Comparison of ENCODE assay signal across 9 cellular contexts in genomic region chr9:131674425-131675421, GRCh38.
A peak's percentile ranks its signal among the peaks of the same experiment; 100 is the strongest.
DNase-seq lines count a peak whose midpoint lies in the region; ATAC-seq, FAIRE-seq and TF ChIP-seq lines count a peak whose summit lies in the region.
"Had no signal": no experiment of that assay in that cellular context is flagged by ENCODE, and none has a peak within 500 bp of the region (broad histone marks: within the 10 kb centered on the region; RNA-seq: fewer than 3 reads in every experiment).

No MANE protein-coding gene starts in this region.

- H2AK5ac ChIP-seq in H1 (ENCODE audit: low read depth, low read length): no peak overlapping the region; the same call in 1 of the 2 replicates

- POLR2A ChIA-PET in CD4-positive, alpha-beta T cell (lab: Charles Lee): interaction anchor here (0.6 to 5.8 kb wide), 6 partner anchors 14 to 70 kb away, joined by 3 to 43 read pairs (median 8); no protein-coding TSS in a partner anchor
- POLR2A ChIA-PET in H1 (lab: Charles Lee; ENCODE audit: partially characterized antibody): interaction anchor here (0.6 to 1.7 kb wide), 7 partner anchors 10 to 112 kb away, joined by 3 to 4 read pairs (median 4); no protein-coding TSS in a partner anchor

- no peak overlapping the region; the same call in none of the 2 replicates for H4K8ac ChIP-seq in H1 (ENCODE audit: extremely low read depth, insufficient read depth, low read length)

- intact Hi-C loops in CD4-positive, alpha-beta T cell (cut with DNase I, micrococcal nuclease): loop anchor here in 1 of 2 experiments (5.0 kb wide), 2 partner anchors 63 to 82 kb away; no protein-coding TSS in a partner anchor

- TF ChIP-seq CTCF in CD4-positive, alpha-beta T cell (IDR thresholded peaks at IDR 0.05): no peak
- TF ChIP-seq CTCF in H1 (IDR thresholded peaks at IDR 0.05; ENCODE audit: control extremely low read depth in 1 of 3, insufficient read depth in 1 of 3, low read depth in 1 of 3, low read length in 3 of 3): no peak
- TF ChIP-seq CTCF in progenitor cell of endocrine pancreas (IDR thresholded peaks at IDR 0.05; ENCODE audit: unreplicated experiment): no peak

- no peak overlapping the region for H2AFZ ChIP-seq in H1 (ENCODE audit: low read length)

- H3K14ac ChIP-seq in H1 (ENCODE audit: insufficient read length): no peak overlapping the region

- peak overlapping the region; percentile 4; the same call in 1 of the 2 replicates for H3K18ac ChIP-seq in H1 (ENCODE audit: extremely low read depth, low read length)

- H3K4me2 ChIP-seq in H1 (ENCODE audit: insufficient read depth in 1 of 2, low read depth in 2 of 2, low read length in 2 of 2): no peak overlapping the region

- H3K79me1 ChIP-seq in H1 (ENCODE audit: low read depth, low read length): no peaks in the 10 kb centered on the region; the same call in 1 of the 2 replicates

- no peak for TF ChIP-seq POLR2A in H1 (IDR thresholded peaks at IDR 0.05; ENCODE audit: control extremely low read depth in 1 of 2, low read depth in 2 of 2, low read length in 2 of 2)

- TF ChIP-seq EP300 in H1 (IDR thresholded peaks at IDR 0.05; ENCODE audit: borderline replicate concordance in 1 of 2, low read depth in 2 of 2, low read length in 2 of 2): no peak

- no peaks in the 10 kb centered on the region for H3K36me3 Mint-ChIP-seq in CD4-positive, alpha-beta T cell (ENCODE audit: low read depth)
- H3K36me3 Mint-ChIP-seq in IgD-negative memory B cell (peaks cover 11% of the 10 kb centered on the region), progenitor cell of endocrine pancreas (ENCODE audit: insufficient read depth) (no peaks in the 10 kb centered on the region)

- H2BK15ac ChIP-seq in H1 (ENCODE audit: low read length): no peak overlapping the region

- H3K9ac ChIP-seq in H1 (replicated peaks in 1 of 4; ENCODE audit: extremely low read depth in 1 of 4, low read depth in 3 of 4, low read length in 3 of 4): no peak overlapping the region

- H2BK20ac ChIP-seq in H1 (ENCODE audit: low read length): 0 out of 2 replicates have a peak overlapping the region, but pooled peaks have one; percentile 5

- H3K27me3 Mint-ChIP-seq in CD4-positive, alpha-beta T cell: no peaks in the 10 kb centered on the region
- H3K27me3 Mint-ChIP-seq in IgD-negative memory B cell: peaks cover 2% of the 10 kb centered on the region
- H3K27me3 Mint-ChIP-seq in progenitor cell of endocrine pancreas: no peaks in the 10 kb centered on the region

- peaks cover 0 to 73% of the 10 kb centered on the region in 2 experiments; a peak in 2 of 4 replicates for H3K79me2 ChIP-seq in H1 (ENCODE audit: control insufficient read depth in 1 of 2, insufficient read depth in 2 of 2, low read length in 2 of 2)

- H4K91ac ChIP-seq in H1 (replicated peaks; ENCODE audit: insufficient read length, low read length): peak overlapping the region; percentile 34

- no peaks in the 10 kb centered on the region for H3K9me3 ChIP-seq in CD4-positive, alpha-beta T cell (ENCODE audit: control insufficient read depth, low read length)
- H3K9me3 ChIP-seq in H1 (ENCODE audit: insufficient read depth in 2 of 2, low read depth in 1 of 2, low read length in 1 of 2): no peaks in the 10 kb centered on the region

- peak overlapping the region; percentile 91 for H3K4me3 Mint-ChIP-seq in CD4-positive, alpha-beta T cell
- H3K4me3 Mint-ChIP-seq in IgD-negative memory B cell (peak overlapping the region; percentile 89 to 100 (median 100)), progenitor cell of endocrine pancreas (ENCODE audit: low read depth) (no peak overlapping the region)

- peak overlapping the region; percentile 13 for H3K27ac ChIP-seq in CD4-positive, alpha-beta T cell (ENCODE audit: low read depth, low read length)
- no peak overlapping the region for H3K27ac ChIP-seq in H1 (ENCODE audit: low read depth, low read length)

- no peak for DNase-seq in CD4-positive, alpha-beta T cell
- DNase-seq in H1 (ENCODE audit: low read depth in 1 of 2, low spot score in 2 of 2): no peak
- DNase-seq in progenitor cell of endocrine pancreas (ENCODE audit: low spot score, unreplicated experiment): no peak
- no peak for DNase-seq in activated CD4-positive, CD25-positive, alpha-beta regulatory T cell (lab: John Stamatoyannopoulos, UW)
- no peak for DNase-seq in HPDE6-E6E7 (ENCODE audit: extremely low spot score)
- DNase-seq in cerebellar nuclear complex (lab: John Stamatoyannopoulos, UW): no peak
- DNase-seq: DMS153 had no signal

- H2BK5ac ChIP-seq in H1 (ENCODE audit: low read depth, low read length): peak overlapping the region; percentile 40; the same call in 1 of the 2 replicates

- H2BK120ac ChIP-seq in H1 (replicated peaks; ENCODE audit: low read depth, low read length): no peak overlapping the region

- no peaks in the 10 kb centered on the region for H3K23me2 ChIP-seq in H1 (ENCODE audit: low read depth, low read length)

- H3K4me3 ChIP-seq in H1 (ENCODE audit: extremely low read depth in 1 of 4, insufficient read depth in 2 of 4, low read depth in 3 of 4, low read length in 4 of 4): no peak overlapping the region

- H4K5ac ChIP-seq in H1 (ENCODE audit: insufficient read length, low read depth, low read length): no peak overlapping the region

- no peak for TF ChIP-seq RAD21 in H1 (IDR thresholded peaks at IDR 0.05 in 1 of 2, conservative IDR thresholded peaks at IDR 0.05 in 1 of 2; ENCODE audit: low read depth in 2 of 2, low read length in 2 of 2)

- H3K4me1 Mint-ChIP-seq in CD4-positive, alpha-beta T cell (ENCODE audit: low read depth): peaks cover 96% of the 10 kb centered on the region
- H3K4me1 Mint-ChIP-seq in IgD-negative memory B cell (peaks cover 52 to 69% (median 55%) of the 10 kb centered on the region in 3 donors), progenitor cell of endocrine pancreas (ENCODE audit: low read depth) (peaks cover 32% of the 10 kb centered on the region)

- no peak for ATAC-seq in CD4-positive, alpha-beta T cell (ENCODE audit: poor library complexity)
- ATAC-seq in GM21737 (IDR thresholded peaks at IDR 0.05; ENCODE audit: unreplicated experiment): no peak

- no peaks in the 10 kb centered on the region for H3K36me3 ChIP-seq in H1 (ENCODE audit: control insufficient read depth in 2 of 4, insufficient read depth in 4 of 4, low read length in 3 of 4)

- H3K27ac Mint-ChIP-seq in CD4-positive, alpha-beta T cell: peak overlapping the region; percentile 96
- peak overlapping the region; percentile 81 to 96 (median 95) for H3K27ac Mint-ChIP-seq in IgD-negative memory B cell
- H3K27ac Mint-ChIP-seq in progenitor cell of endocrine pancreas: peak overlapping the region; percentile 59

- H3K27me3 ChIP-seq in CD4-positive, alpha-beta T cell (ENCODE audit: control insufficient read depth, insufficient read depth, low read length): no peaks in the 10 kb centered on the region
- H3K27me3 ChIP-seq in H1 (replicated peaks in 1 of 4; ENCODE audit: control insufficient read depth in 3 of 4, extremely low read depth in 1 of 4, insufficient read depth in 3 of 4, low read length in 3 of 4): no peaks in the 10 kb centered on the region

- no peak overlapping the region for H3K56ac ChIP-seq in H1 (replicated peaks; ENCODE audit: insufficient read length, low read depth, low read length)

- FAIRE-seq in H1 (lab: Jason Lieb, UNC): no peak

- peak overlapping the region; percentile 61; the same call in 1 of the 2 replicates for H2BK12ac ChIP-seq in H1 (ENCODE audit: low read depth, low read length)

- 80% methylated on average over 29 of the region's 29 CpGs; no CpG with 5 or more reads in 1 of the 2 experiments for WGBS in H1 (ENCODE audit: extremely low coverage in 1 of 2, insufficient coverage in 1 of 2, insufficient read length in 1 of 2, insufficient replicate concordance in 2 of 2, low coverage in 1 of 2, low lambda C conversion rate in 2 of 2, missing lambda C conversion rate in 1 of 2), 2 experiments

- peaks cover 0 to 2% of the 10 kb centered on the region in 2 experiments for H4K20me1 ChIP-seq in H1 (replicated peaks in 1 of 2; ENCODE audit: control insufficient read depth in 1 of 2, insufficient read depth in 2 of 2, low read length in 2 of 2)

- no peak overlapping the region for H3K23ac ChIP-seq in H1 (ENCODE audit: insufficient read length)

- H3K9me3 Mint-ChIP-seq in CD4-positive, alpha-beta T cell: no peaks in the 10 kb centered on the region
- H3K9me3 Mint-ChIP-seq in IgD-negative memory B cell (no peaks in the 10 kb centered on the region), progenitor cell of endocrine pancreas (ENCODE audit: low read depth) (no peaks in the 10 kb centered on the region)

- H3K4ac ChIP-seq in H1 (replicated peaks; ENCODE audit: insufficient read length, low read depth, low read length): no peak overlapping the region

- CTCF ChIA-PET in CD4-positive, alpha-beta T cell (lab: Charles Lee): interaction anchor here (1.8 kb wide), 1 partner anchor 83 kb away, joined by 4 read pairs; no protein-coding TSS in a partner anchor
- CTCF ChIA-PET in H1 (lab: Charles Lee; ENCODE audit: partially characterized antibody): interaction anchor here (0.6 to 2.5 kb wide), 6 partner anchors 8 to 679 kb away, joined by 3 to 8 read pairs (median 4); partner anchors contain the start of gene RAPGEF1

- H3K4me1 ChIP-seq in H1 (replicated peaks in 1 of 4; ENCODE audit: control insufficient read depth in 3 of 4, insufficient read depth in 4 of 4, low read length in 3 of 4): peaks cover 18 to 53% (median 34%) of the 10 kb centered on the region in 4 experiments

TF ChIP-seq in H1, 55 proteins besides CTCF, POLR2A, EP300 and RAD21:
- TF ChIP-seq CREB1 (IDR thresholded peaks at IDR 0.05) (no peak), RBBP5 (IDR thresholded peaks at IDR 0.05; ENCODE audit: borderline replicate concordance, low read depth, low read length) (0 out of 2 replicates have a peak, but pooled peaks have one; percentile 21), TAF1 (IDR thresholded peaks at IDR 0.05; ENCODE audit: low read depth, low read length) (no peak), HDAC2 (IDR thresholded peaks at IDR 0.05; ENCODE audit: borderline replicate concordance in 1 of 2, low read depth in 2 of 2, low read length in 2 of 2) (no peak), KDM4A (IDR thresholded peaks at IDR 0.05; ENCODE audit: low read depth, low read length, severe bottlenecking) (no peak), EGR1 (IDR thresholded peaks at IDR 0.05; ENCODE audit: borderline replicate concordance, low read depth, low read length) (peak; percentile 28; the same call in 1 of the 2 replicates), BACH1 (IDR thresholded peaks at IDR 0.05; ENCODE audit: low read length) (no peak), JUND (IDR thresholded peaks at IDR 0.05; ENCODE audit: low read length) (no peak)
